21 cellular contexts compared by ENCODE assay signal in genomic region chr18:36835927-36836326, GRCh38.
"Had no signal": no experiment of that assay in that cellular context is flagged by ENCODE, and none has a peak within 500 bp of the region (broad histone marks: within the 10 kb centered on the region; RNA-seq: fewer than 3 reads in every experiment).

No MANE protein-coding gene starts in this region.

- H3K27ac ChIP-seq: colonic mucosa, esophagus squamous epithelium, gastrocnemius medialis, heart right ventricle, left lung, lower lobe of right lung had no signal

- H3K27me3 ChIP-seq: colonic mucosa, esophagus squamous epithelium, gastrocnemius medialis, heart right ventricle, left lung had no signal

- H3K27ac Mint-ChIP-seq: dendritic cell treated with granulocyte-macrophage colony-stimulating factor and Interleukin-4, amounts not matched to agents 40 ng/mL and 50 ng/mL, for 4 days; effector memory CD8-positive, alpha-beta T cell; endodermal cell had no signal

- ATAC-seq: effector memory CD8-positive, alpha-beta T cell; gastrocnemius medialis; heart right ventricle; left cardiac atrium; left lung; left ventricle myocardium superior; lower lobe of right lung had no signal

- H3K4me3 Mint-ChIP-seq: central memory CD8-positive, alpha-beta T cell; dendritic cell treated with granulocyte-macrophage colony-stimulating factor and Interleukin-4, amounts not matched to agents 40 ng/mL and 50 ng/mL, for 4 days; effector memory CD8-positive, alpha-beta T cell; endodermal cell had no signal

- H3K36me3 ChIP-seq: colonic mucosa, gastrocnemius medialis had no signal

- H3K9me3 ChIP-seq: colonic mucosa, esophagus squamous epithelium, gastrocnemius medialis, lower lobe of right lung had no signal

- H3K4me1 ChIP-seq: colonic mucosa, esophagus squamous epithelium, left lung, lower lobe of right lung had no signal

- FAIRE-seq: endothelial cell of umbilical vein, keratinocyte had no signal

- DNase-seq: cerebellar nuclear complex; colonic mucosa; cortex of kidney; effector CD8-positive, alpha-beta T cell; effector memory CD8-positive, alpha-beta T cell; endodermal cell; esophagus squamous epithelium; foreskin fibroblast; gastrocnemius medialis; heart right ventricle; hippocampal formation; left cardiac atrium; left lung; left ventricle myocardium superior; lower lobe of right lung; mesendoderm; midbrain had no signal

- H3K9me3 Mint-ChIP-seq: central memory CD8-positive, alpha-beta T cell; dendritic cell treated with granulocyte-macrophage colony-stimulating factor and Interleukin-4, amounts not matched to agents 40 ng/mL and 50 ng/mL, for 4 days; effector memory CD8-positive, alpha-beta T cell; endodermal cell had no signal

- H3K4me3 ChIP-seq: colonic mucosa, esophagus squamous epithelium, gastrocnemius medialis, heart right ventricle, left lung, lower lobe of right lung had no signal

- H3K27me3 Mint-ChIP-seq: central memory CD8-positive, alpha-beta T cell; dendritic cell treated with granulocyte-macrophage colony-stimulating factor and Interleukin-4, amounts not matched to agents 40 ng/mL and 50 ng/mL, for 4 days; effector memory CD8-positive, alpha-beta T cell had no signal

- H3K4me1 Mint-ChIP-seq: endodermal cell had no signal
